In the genomic region with DNA sequence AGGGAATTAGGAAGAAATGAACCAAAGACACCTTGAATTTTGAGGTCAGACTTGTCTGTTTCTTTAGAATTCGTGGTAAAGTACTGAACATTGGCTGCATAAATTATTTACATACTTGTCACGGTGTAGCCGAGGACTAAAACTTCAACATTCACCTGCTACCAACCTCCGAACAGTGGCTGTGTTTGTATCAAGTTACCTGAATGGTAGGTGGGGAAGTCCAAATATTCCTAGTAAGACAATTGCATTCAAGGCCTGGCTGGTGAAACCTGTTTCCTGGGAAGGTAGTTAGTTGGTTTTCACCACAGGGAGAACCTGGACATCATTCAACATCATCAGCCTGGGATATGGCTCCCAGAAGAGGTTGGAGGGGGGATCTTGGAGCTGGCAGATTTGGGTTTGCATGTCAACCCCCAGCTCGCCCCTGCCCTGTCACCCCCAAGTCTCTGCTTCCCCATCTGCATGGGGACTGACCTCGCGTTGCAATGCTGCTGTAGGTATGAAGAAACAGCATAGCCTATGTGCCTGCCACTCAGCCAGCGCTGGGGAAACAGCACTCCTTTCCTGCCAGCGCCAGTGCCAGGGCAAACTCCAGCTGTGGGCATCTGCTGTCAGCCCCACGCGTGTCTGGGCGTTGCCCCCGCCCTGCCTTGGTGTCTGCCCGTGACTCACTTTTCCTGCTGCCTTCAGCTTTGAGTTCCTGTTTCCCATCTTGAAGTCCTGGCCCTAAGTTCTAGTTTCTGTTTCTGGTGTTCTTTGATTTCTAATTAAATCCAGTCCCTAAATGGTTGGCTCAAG, we compare ENCODE assay signal across 8 cellular contexts. TPM values are rescaled to one million over a fixed set of nuclear protein-coding genes. Genes with fewer than 3 reads are reported as not detected.
DNase-seq lines count a peak whose midpoint lies in the region; ATAC-seq, FAIRE-seq and TF ChIP-seq lines count a peak whose summit lies in the region.

No MANE protein-coding gene starts in this region.

- no peak for FAIRE-seq in HTR-8/SVneo (lab: Jason Lieb, UNC)

- ATAC-seq in GM19463 (IDR thresholded peaks at IDR 0.05; ENCODE audit: unreplicated experiment) (peak; percentile 26), HG02885 (IDR thresholded peaks at IDR 0.05; ENCODE audit: poor library complexity, unreplicated experiment) (no peak)

- TF ChIP-seq POLR2A in Peyer's patch (IDR thresholded peaks at IDR 0.05) = no peak

- H3K27ac ChIP-seq in Peyer's patch (peak overlapping the region in 3 of 4 donors; percentile 26 to 51 (median 49)), cingulate gyrus (ENCODE audit: low read depth, low read length) (peak overlapping the region; percentile 10), mucosa of rectum (ENCODE audit: low read depth in 2 of 2, low read length in 2 of 2) (peak overlapping the region; percentile 4 to 56)

- H3K36me3 ChIP-seq in Peyer's patch (no peaks in the 10 kb centered on the region), mucosa of rectum (ENCODE audit: control insufficient read depth in 2 of 2, insufficient read depth in 2 of 2, low read length in 2 of 2) (no peaks in the 10 kb centered on the region)

- H3K9me3 ChIP-seq in Peyer's patch (no peaks in the 10 kb centered on the region), mucosa of rectum (ENCODE audit: control insufficient read depth in 2 of 2, low read length in 2 of 2) (no peaks in the 10 kb centered on the region)

- DNase-seq in AG20443 (ENCODE audit: low spot score) (peak; percentile 91), Peyer's patch (peak; percentile 25 to 79 (median 68)), HTR-8/SVneo (ENCODE audit: insufficient read length, low spot score) (no peak), NCI-H446 (lab: John Stamatoyannopoulos, UW) (no peak)

- no peak for TF ChIP-seq CTCF in Peyer's patch (IDR thresholded peaks at IDR 0.05)

- H3K9ac ChIP-seq in mucosa of rectum (ENCODE audit: low read depth in 1 of 2, low read length in 2 of 2) = peak overlapping the region in 1 of 2 donors; percentile 17

- peak overlapping the region in 1 of 4 donors; percentile 20 for H3K4me3 ChIP-seq in Peyer's patch
- peak overlapping the region in 1 of 2 donors; percentile 31 for H3K4me3 ChIP-seq in mucosa of rectum (ENCODE audit: low read length in 2 of 2)

- H3K4me1 ChIP-seq in Peyer's patch = peaks cover 0 to 5% (median 2%) of the 10 kb centered on the region in 4 donors
- no peaks in the 10 kb centered on the region for H3K4me1 ChIP-seq in mucosa of rectum (ENCODE audit: control insufficient read depth in 2 of 2, insufficient read depth in 2 of 2, low read length in 2 of 2)

- no peaks in the 10 kb centered on the region for H3K27me3 ChIP-seq in Peyer's patch
- no peaks in the 10 kb centered on the region for H3K27me3 ChIP-seq in mucosa of rectum (ENCODE audit: control insufficient read depth in 2 of 2, insufficient read depth in 2 of 2, low read length in 2 of 2)

RNA-seq across cellular contexts. Expression of a gene that starts 12.7 kb away (rescaled TPM):
- 100 to 1,000 TPM in 2 of 4 donors, 10 to 100 TPM in 2; 77.2 to 106 (median 93.3) TPM for total RNA-seq in Peyer's patch

RNA-seq across cellular contexts. Expression of a gene that starts 44.0 kb away (rescaled TPM):
- total RNA-seq in Peyer's patch = 100 to 1,000 TPM in 1 of 4 donors, 10 to 100 TPM in 3; 16.9 to 196 (median 22.6) TPM

Comparison
In these comparisons a context has a peak if more than half of its experiments do, and no peak if none do; other contexts are left out.
1. DNase-seq: peak in AG20443 (single experiment) and Peyer's patch (3 of 3); none in HTR-8/SVneo (single experiment) and NCI-H446 (0 of 2).
2. Peak in every context shown above with its lines, with median percentiles within 50 percentile points of each other: H3K27ac ChIP-seq.